8 cellular contexts compared by ENCODE assay signal in the genomic region with DNA sequence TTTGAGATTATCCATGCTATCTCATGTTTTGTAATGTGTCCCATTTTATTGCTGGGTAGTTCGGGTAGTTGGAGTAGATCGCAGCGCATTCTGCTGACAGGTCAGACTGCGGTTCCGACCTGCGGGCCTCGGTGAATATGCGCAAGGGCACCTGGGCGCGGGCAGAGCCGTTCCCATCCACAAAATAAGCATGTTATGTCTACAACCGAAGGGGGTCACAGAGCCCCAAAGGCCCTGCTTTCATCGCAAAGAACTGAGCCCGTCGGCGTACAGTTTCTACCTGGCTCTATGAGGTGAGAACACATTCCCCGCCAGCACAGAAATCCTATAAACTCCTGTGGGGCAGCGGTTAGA.
DNase-seq lines count a peak whose midpoint lies in the region; ATAC-seq and TF ChIP-seq lines count a peak whose summit lies in the region.

No MANE protein-coding gene starts in this region.

- peaks cover 29% of the 10 kb centered on the region for H3K9me3 ChIP-seq in NT2/D1 (ENCODE audit: insufficient read depth, low read length)
- H3K9me3 ChIP-seq in parathyroid adenoma (ENCODE audit: control insufficient read depth, low read length), result no peaks in the 10 kb centered on the region

- TF ChIP-seq CTCF in epithelial cell of esophagus (IDR thresholded peaks at IDR 0.05; ENCODE audit: insufficient read depth, low read depth, low read length, missing control alignments) (no peak), parathyroid adenoma (IDR thresholded peaks at IDR 0.05) (no peak)

- no peak overlapping the region for H3K27ac ChIP-seq in parathyroid adenoma

- H2AFZ ChIP-seq in parathyroid adenoma, result no peak overlapping the region

- H3K36me3 ChIP-seq in NT2/D1 (ENCODE audit: insufficient read depth, insufficient read length, low read length) (no peaks in the 10 kb centered on the region), parathyroid adenoma (ENCODE audit: control insufficient read depth, insufficient read depth, low read length) (no peaks in the 10 kb centered on the region)

- peak overlapping the region; percentile 93 for H3K4me2 ChIP-seq in parathyroid adenoma (ENCODE audit: low read length)

- DNase-seq in NT2/D1 (ENCODE audit: low read depth, low spot score) (no peak), epithelial cell of esophagus (ENCODE audit: low read depth) (no peak), NCI-H2029 treated with DMSO at 0.1 percent for 48 hours (lab: John Stamatoyannopoulos, UW) (no peak), OCI-M1 (lab: John Stamatoyannopoulos, UW) (no peak)

- ATAC-seq in HG02885 (IDR thresholded peaks at IDR 0.05; ENCODE audit: poor library complexity, unreplicated experiment) (no peak), HG03135 (IDR thresholded peaks at IDR 0.05; ENCODE audit: unreplicated experiment) (no peak)

- peaks cover 2% of the 10 kb centered on the region for H3K4me1 ChIP-seq in NT2/D1 (ENCODE audit: insufficient read depth, insufficient read length)
- no peaks in the 10 kb centered on the region for H3K4me1 ChIP-seq in parathyroid adenoma

- H3K9ac ChIP-seq in NT2/D1 (ENCODE audit: insufficient read length, low read depth) (peak overlapping the region; percentile 53), parathyroid adenoma (no peak overlapping the region)

- H3K4me3 ChIP-seq in GM08714 (ENCODE audit: low read length) (peak overlapping the region; percentile 72; the same call in 1 of the 2 replicates), NT2/D1 (ENCODE audit: insufficient read length, low read depth) (peak overlapping the region; percentile 5), epithelial cell of esophagus (ENCODE audit: low read length) (peak overlapping the region; percentile 68), parathyroid adenoma (ENCODE audit: low read depth, low read length) (peak overlapping the region; percentile 55)

- H3K27me3 ChIP-seq in NT2/D1 (ENCODE audit: insufficient read depth, insufficient read length), result peaks cover 6% of the 10 kb centered on the region
- no peaks in the 10 kb centered on the region for H3K27me3 ChIP-seq in parathyroid adenoma (ENCODE audit: control insufficient read depth, insufficient read depth, low read length)

- H3K79me2 ChIP-seq in parathyroid adenoma, result no peaks in the 10 kb centered on the region

Comparison
In these comparisons a context has a peak if more than half of its experiments do, and no peak if none do; other contexts are left out.
1. H3K4me3 ChIP-seq: peak in every context shown above with its lines; median percentile 72 in GM08714; 68 in epithelial cell of esophagus; 55 in parathyroid adenoma; 5 in NT2/D1.